ENCODE assay signal across 8 cellular contexts in the genomic region with DNA sequence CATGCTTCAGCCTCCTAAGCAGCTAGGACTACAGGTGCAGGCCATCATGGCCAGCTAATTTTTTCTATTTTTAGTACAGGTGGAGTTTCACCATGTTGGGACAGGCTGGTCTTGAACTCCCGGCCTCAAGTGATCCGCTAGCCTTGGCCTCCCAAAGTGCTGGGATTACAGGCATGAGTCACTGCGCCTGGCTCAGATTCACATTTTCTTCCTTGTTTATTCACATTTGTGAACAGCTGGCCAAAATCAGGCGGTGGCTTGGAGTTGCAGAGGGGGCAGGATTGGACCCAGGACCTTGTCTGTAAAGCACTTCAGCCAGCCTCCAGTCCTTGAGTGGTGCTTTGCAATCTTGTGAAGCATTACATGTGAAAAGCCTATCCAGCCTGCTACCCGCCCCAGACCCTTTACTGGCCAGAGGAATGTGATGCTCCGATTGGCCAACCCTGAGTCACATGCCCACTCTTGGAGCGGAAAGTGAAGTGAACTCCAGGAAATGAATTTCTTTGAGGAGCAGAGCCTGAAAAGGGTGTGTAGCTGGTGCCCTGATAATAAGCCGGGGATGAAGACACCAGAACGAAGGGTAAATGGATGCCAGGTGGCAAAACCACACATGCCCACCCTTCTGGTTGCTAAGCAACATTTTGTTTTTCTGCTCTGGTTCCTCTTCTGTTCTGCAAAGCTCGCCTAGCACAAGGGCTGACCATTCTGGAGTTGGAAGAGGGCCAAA.
DNase-seq lines count a peak whose midpoint lies in the region; ATAC-seq, FAIRE-seq and TF ChIP-seq lines count a peak whose summit lies in the region.

No MANE protein-coding gene starts in this region.

- H3K4me1 ChIP-seq in OCI-LY1 (ENCODE audit: insufficient read depth, low read length, severe bottlenecking) (peaks cover 97% of the 10 kb centered on the region), endothelial cell of umbilical vein (ENCODE audit: control insufficient read depth, extremely low read depth, insufficient read depth, low read length) (peaks cover 39% of the 10 kb centered on the region), aorta (ENCODE audit: control insufficient read depth in 1 of 2, insufficient read depth in 2 of 2, low read length in 2 of 2) (no peaks in the 10 kb centered on the region), MM.1S (ENCODE audit: low read length) (peaks cover 16% of the 10 kb centered on the region)

- H3K36me3 ChIP-seq in OCI-LY1 (ENCODE audit: insufficient read depth, low read length) (no peaks in the 10 kb centered on the region), endothelial cell of umbilical vein (ENCODE audit: control insufficient read depth in 2 of 2, extremely low read depth in 1 of 2, insufficient read depth in 2 of 2, low read length in 2 of 2) (no peaks in the 10 kb centered on the region), aorta (ENCODE audit: control insufficient read depth in 1 of 2, insufficient read depth in 2 of 2, low read length in 1 of 2) (no peaks in the 10 kb centered on the region), MM.1S (replicated peaks; ENCODE audit: insufficient read depth, low read length) (no peaks in the 10 kb centered on the region)

- peak; percentile 88 for FAIRE-seq in endothelial cell of umbilical vein (lab: Jason Lieb, UNC)

- H3K9me3 ChIP-seq in OCI-LY1 (ENCODE audit: low read length) (no peaks in the 10 kb centered on the region), endothelial cell of umbilical vein (replicated peaks; ENCODE audit: control insufficient read depth, insufficient read depth, low read length) (no peaks in the 10 kb centered on the region), aorta (ENCODE audit: control insufficient read depth, low read length) (no peaks in the 10 kb centered on the region), MM.1S (replicated peaks; ENCODE audit: insufficient read depth, low read length) (no peaks in the 10 kb centered on the region)

- CTCF ChIA-PET in endothelial cell of umbilical vein (lab: Charles Lee): no interaction called here

- H3K4me3 Mint-ChIP-seq in IgD-negative memory B cell (peak overlapping the region; percentile 63 to 87 (median 82)), mesothelial cell of epicardium (peak overlapping the region; percentile 13)

- ATAC-seq in aorta (ENCODE audit: low FRiP score): peak; percentile 92

- H3K27me3 ChIP-seq in OCI-LY1 (ENCODE audit: insufficient read depth, low read length) (no peaks in the 10 kb centered on the region), endothelial cell of umbilical vein (ENCODE audit: control insufficient read depth in 2 of 2, insufficient read depth in 2 of 2, low read length in 2 of 2) (no peaks in the 10 kb centered on the region), aorta (ENCODE audit: control insufficient read depth in 1 of 2, insufficient read depth in 2 of 2, low read length in 1 of 2) (no peaks in the 10 kb centered on the region), MM.1S (replicated peaks; ENCODE audit: insufficient read depth, low read length) (peaks cover 24% of the 10 kb centered on the region)

- peak overlapping the region; percentile 86 to 99 (median 95) for H3K27ac Mint-ChIP-seq in IgD-negative memory B cell
- H3K27ac Mint-ChIP-seq in mesothelial cell of epicardium: peak overlapping the region; percentile 83

- no peaks in the 10 kb centered on the region for H3K9me3 Mint-ChIP-seq in IgD-negative memory B cell
- peaks cover 4% of the 10 kb centered on the region for H3K9me3 Mint-ChIP-seq in mesothelial cell of epicardium

- H3K27ac ChIP-seq in OCI-LY1 (ENCODE audit: low read depth, low read length, poor library complexity, severe bottlenecking) (peak overlapping the region; percentile 99), endothelial cell of umbilical vein (ENCODE audit: insufficient read depth, low read depth, low read length) (peak overlapping the region; percentile 63), aorta (ENCODE audit: low read depth in 1 of 2, low read length in 2 of 2) (peak overlapping the region in 1 of 2 donors; percentile 70), MM.1S (ENCODE audit: low read length) (no peak overlapping the region)

- H3K9ac ChIP-seq in OCI-LY1 (ENCODE audit: low read length) (peak overlapping the region; percentile 61), endothelial cell of umbilical vein (replicated peaks; ENCODE audit: extremely low read depth, insufficient read depth, low read length) (no peak overlapping the region), MM.1S (ENCODE audit: low read length) (no peak overlapping the region)

- H2AFZ ChIP-seq in OCI-LY1 (ENCODE audit: low read length): no peak overlapping the region
- peak overlapping the region; percentile 83 for H2AFZ ChIP-seq in endothelial cell of umbilical vein (ENCODE audit: low read depth, low read length)
- no peak overlapping the region for H2AFZ ChIP-seq in MM.1S (ENCODE audit: low read length)

- H3K9me2 ChIP-seq in OCI-LY1 (ENCODE audit: low read depth, low read length): no peaks in the 10 kb centered on the region
- H3K9me2 ChIP-seq in MM.1S (replicated peaks; ENCODE audit: insufficient read depth, low read length): no peaks in the 10 kb centered on the region

- H3K9me1 ChIP-seq in endothelial cell of umbilical vein (replicated peaks; ENCODE audit: control insufficient read depth, extremely low read depth, insufficient read depth, low read length): no peaks in the 10 kb centered on the region

- H3K4me1 Mint-ChIP-seq in IgD-negative memory B cell: peaks cover 57 to 73% (median 61%) of the 10 kb centered on the region in 3 donors
- H3K4me1 Mint-ChIP-seq in mesothelial cell of epicardium: peaks cover 47% of the 10 kb centered on the region

- H3K4me3 ChIP-seq in OCI-LY1 (ENCODE audit: low read depth, low read length, poor library complexity, severe bottlenecking) (peak overlapping the region; percentile 23), endothelial cell of umbilical vein (replicated peaks in 1 of 3; ENCODE audit: insufficient read depth in 1 of 3, low read depth in 1 of 3, low read length in 3 of 3) (no peak overlapping the region), aorta (ENCODE audit: low read length in 2 of 2) (no peak overlapping the region), MM.1S (ENCODE audit: low read length) (no peak overlapping the region)

- no peaks in the 10 kb centered on the region for H3K27me3 Mint-ChIP-seq in IgD-negative memory B cell
- H3K27me3 Mint-ChIP-seq in mesothelial cell of epicardium (ENCODE audit: low read depth): no peaks in the 10 kb centered on the region

- BruUV-seq in endothelial cell of umbilical vein (replicated peaks; lab: Mats Ljungman, UMichigan): no TSS peak

- H4K20me1 ChIP-seq in OCI-LY1 (ENCODE audit: insufficient read depth, low read length) (no peaks in the 10 kb centered on the region), endothelial cell of umbilical vein (replicated peaks; ENCODE audit: control insufficient read depth, extremely low read depth, insufficient read depth, low read length) (no peaks in the 10 kb centered on the region), MM.1S (ENCODE audit: insufficient read depth, low read length) (no peaks in the 10 kb centered on the region)

- H3K4me2 ChIP-seq in OCI-LY1 (ENCODE audit: low read length) (peak overlapping the region; percentile 54), endothelial cell of umbilical vein (ENCODE audit: insufficient read depth, low read length) (peak overlapping the region; percentile 51), MM.1S (ENCODE audit: low read depth, low read length) (no peak overlapping the region)

- no peak for TF ChIP-seq CTCF in OCI-LY1 (IDR thresholded peaks at IDR 0.05; ENCODE audit: low read length)
- TF ChIP-seq CTCF in endothelial cell of umbilical vein (IDR thresholded peaks at IDR 0.05; ENCODE audit: extremely low read depth in 1 of 2, insufficient read depth in 1 of 2, low read depth in 1 of 2, low read length in 2 of 2): no peak
- no peak for TF ChIP-seq CTCF in mesothelial cell of epicardium (IDR thresholded peaks at IDR 0.05; ENCODE audit: unreplicated experiment)
- TF ChIP-seq CTCF in MM.1S (IDR thresholded peaks at IDR 0.05; ENCODE audit: low read length): no peak

- POLR2A ChIA-PET in endothelial cell of umbilical vein (lab: Charles Lee): no interaction called here

- intact Hi-C loops in endothelial cell of umbilical vein (cut with micrococcal nuclease): loop anchor here (1.0 to 5.0 kb wide), 3 partner anchors 13 to 151 kb away; a partner anchor contains a TSS
- intact Hi-C loops in aorta (cut with DNase I): no loop called here

- WGBS in aorta, 2 donors: 14 to 26% methylated on average over 10 of the region's 10 CpGs

- H3K79me2 ChIP-seq in OCI-LY1 (ENCODE audit: insufficient read depth, low read length) (no peaks in the 10 kb centered on the region), endothelial cell of umbilical vein (ENCODE audit: control insufficient read depth, insufficient read depth, low read length) (no peaks in the 10 kb centered on the region), MM.1S (ENCODE audit: low read length) (no peaks in the 10 kb centered on the region)

- DNase-seq in DMS153 (lab: John Stamatoyannopoulos, UW): peak; percentile 97
- DNase-seq in endothelial cell of umbilical vein (ENCODE audit: low read depth, low spot score): peak; percentile 82
- peak; percentile 35 to 54 for DNase-seq in mesothelial cell of epicardium (ENCODE audit: low spot score in 2 of 2, unreplicated experiment in 2 of 2)
- DNase-seq in aorta: peak; percentile 87 to 94
- no peak for DNase-seq in GM19240 (ENCODE audit: insufficient read length, low spot score)
- DNase-seq in MM.1S: no peak

- dilution Hi-C loops in endothelial cell of umbilical vein (cut with MboI; ENCODE audit: extremely low pct_ligation_motif_present, low sequenced_read_pairs): no loop called here

- H3K36me3 Mint-ChIP-seq in IgD-negative memory B cell (no peaks in the 10 kb centered on the region), mesothelial cell of epicardium (no peaks in the 10 kb centered on the region)

- peak; percentile 42 for TF ChIP-seq POLR2A in endothelial cell of umbilical vein (IDR thresholded peaks at IDR 0.05; ENCODE audit: low read depth, low read length)

- H3F3A ChIP-seq in OCI-LY1 (ENCODE audit: insufficient read depth, low read length) (peaks cover 14% of the 10 kb centered on the region; the same call in 1 of the 2 replicates), MM.1S (ENCODE audit: insufficient read depth, low read length) (0 out of 2 replicates have a peak, but pooled peaks cover 3% of the 10 kb centered on the region)

TF ChIP-seq in endothelial cell of umbilical vein, 7 proteins besides CTCF, POLR2A, EP300 and RAD21:
- TF ChIP-seq FOS (IDR thresholded peaks at IDR 0.05; ENCODE audit: borderline replicate concordance, insufficient read depth, low read length): peak; percentile 9
- TF ChIP-seq, protein P1, sequence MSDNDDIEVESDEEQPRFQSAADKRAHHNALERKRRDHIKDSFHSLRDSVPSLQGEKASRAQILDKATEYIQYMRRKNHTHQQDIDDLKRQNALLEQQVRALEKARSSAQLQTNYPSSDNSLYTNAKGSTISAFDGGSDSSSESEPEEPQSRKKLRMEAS (IDR thresholded peaks at IDR 0.05; ENCODE audit: insufficient read depth, insufficient read length): peak; percentile 92
- no peak for TF ChIP-seq POLR2AphosphoS5 (IDR thresholded peaks at IDR 0.05; ENCODE audit: insufficient read depth, low read depth, low read length)

Comparison
In these comparisons a context has a peak if more than half of its experiments do, and no peak if none do; other contexts are left out.
1. DNase-seq: peak in DMS153 (single experiment), endothelial cell of umbilical vein (single experiment), mesothelial cell of epicardium (2 of 2) and aorta (2 of 2); none in GM19240 (single experiment) and MM.1S (single experiment).